ENCODE assay signal across 23 cellular contexts in the genomic region with DNA sequence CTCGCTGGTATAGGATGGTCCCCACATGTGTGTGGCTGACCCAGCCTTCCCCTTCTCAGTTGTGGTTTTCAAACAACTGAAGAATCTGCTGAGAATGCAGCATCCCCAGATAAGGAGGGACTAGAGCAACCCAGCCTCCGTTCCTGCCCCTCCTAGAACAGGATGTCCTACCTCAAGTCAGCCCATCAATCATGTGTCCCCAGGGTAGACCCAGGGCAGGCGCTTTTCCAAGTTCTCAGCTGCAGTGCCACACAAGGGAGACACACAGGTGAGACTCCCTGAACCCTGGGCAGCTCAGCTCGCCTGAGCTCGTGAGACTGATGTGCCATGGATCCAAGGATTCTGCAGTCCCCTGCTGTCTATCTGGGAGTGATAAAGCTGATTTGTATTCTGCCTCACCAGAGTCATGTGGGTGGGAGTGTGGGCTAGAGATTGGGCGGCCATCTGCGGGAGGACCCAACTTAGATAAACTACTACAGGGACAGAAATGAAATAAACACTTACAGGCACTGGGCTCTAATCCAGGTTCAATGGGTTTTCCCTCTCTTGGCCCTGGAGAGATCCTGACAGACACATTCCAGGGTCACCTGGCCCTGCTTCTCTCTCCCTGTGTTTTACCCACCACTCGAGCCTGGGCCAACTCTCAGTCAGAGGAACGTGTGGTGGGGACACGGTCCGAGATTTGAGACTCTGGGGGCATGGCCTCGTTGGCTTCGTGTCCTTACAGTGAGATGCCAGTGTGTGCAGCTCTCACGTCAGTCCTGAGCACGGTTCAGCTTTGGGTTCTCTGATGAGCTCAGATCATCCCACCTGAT.
"Had no signal": no experiment of that assay in that cellular context is flagged by ENCODE, and none has a peak within 500 bp of the region (broad histone marks: within the 10 kb centered on the region; RNA-seq: fewer than 3 reads in every experiment).

No MANE protein-coding gene starts in this region.

- H3K9me3 Mint-ChIP-seq: activated CD4-positive, alpha-beta memory T cell treated with anti-CD3 and anti-CD28 coated beads, Interleukin-2, amount 10 ng/mL, durations not matched to agents 7 days and 5 days; activated CD4-positive, alpha-beta T cell treated with anti-CD3 and anti-CD28 coated beads, Interleukin-2, amount 10 ng/mL, durations not matched to agents 7 days and 5 days; activated T-cell treated with anti-CD3 and anti-CD28 coated beads, Interleukin-2, amount 50 U/mL, for 4 hours; activated T-helper 17 cell treated with anti-CD3 and anti-CD28 coated beads, Interleukin-2, amount 50 U/mL, for 72 hours; natural killer cell treated with Interleukin-12 subunit alpha and Interleukin-12 subunit beta and Interleukin-15 and Interleukin-18, amount 100 ng/mL, for 72 hours; stimulated activated naive CD8-positive, alpha-beta T cell treated with anti-CD3 and anti-CD28 coated beads, Interleukin-15, Interleukin-2, amounts not matched to agents 100 ng/mL and 50 ng/mL, for 24 hours had no signal

- H3K27ac ChIP-seq: gastroesophageal sphincter, hepatocyte, right lobe of liver, skin epidermis had no signal

- H3K27me3 ChIP-seq: hepatocyte, right lobe of liver had no signal

- H3K4me3 Mint-ChIP-seq: activated CD4-positive, alpha-beta memory T cell treated with anti-CD3 and anti-CD28 coated beads, Interleukin-2, amount 10 ng/mL, durations not matched to agents 7 days and 5 days; activated CD4-positive, alpha-beta T cell treated with anti-CD3 and anti-CD28 coated beads, Interleukin-2, amount 10 ng/mL, durations not matched to agents 7 days and 5 days; activated T-cell treated with anti-CD3 and anti-CD28 coated beads, Interleukin-2, amount 50 U/mL, for 4 hours; activated T-helper 17 cell treated with anti-CD3 and anti-CD28 coated beads, Interleukin-2, amount 50 U/mL, for 72 hours; natural killer cell treated with Interleukin-12 subunit alpha and Interleukin-12 subunit beta and Interleukin-15 and Interleukin-18, amount 100 ng/mL, for 72 hours; stimulated activated effector memory CD8-positive, alpha-beta T cell treated with anti-CD3 and anti-CD28 coated beads, Interleukin-12 subunit alpha, Interleukin-12 subunit beta, amount 100 ng/mL, for 72 hours; stimulated activated naive CD8-positive, alpha-beta T cell treated with anti-CD3 and anti-CD28 coated beads, Interleukin-15, Interleukin-2, amounts not matched to agents 100 ng/mL and 50 ng/mL, for 24 hours had no signal

- H3K4me1 ChIP-seq: right lobe of liver had no signal

- H3K9me3 ChIP-seq: gastroesophageal sphincter, right lobe of liver had no signal

- H3K27ac Mint-ChIP-seq: activated CD4-positive, alpha-beta memory T cell treated with anti-CD3 and anti-CD28 coated beads, Interleukin-2, amount 10 ng/mL, durations not matched to agents 7 days and 5 days; activated CD4-positive, alpha-beta T cell treated with anti-CD3 and anti-CD28 coated beads, Interleukin-2, amount 10 ng/mL, durations not matched to agents 7 days and 5 days; activated T-helper 17 cell treated with anti-CD3 and anti-CD28 coated beads, Interleukin-2, amount 50 U/mL, for 72 hours; natural killer cell treated with Interleukin-12 subunit alpha and Interleukin-12 subunit beta and Interleukin-15 and Interleukin-18, amount 100 ng/mL, for 72 hours; progenitor cell of endocrine pancreas; stimulated activated effector memory CD8-positive, alpha-beta T cell treated with anti-CD3 and anti-CD28 coated beads, Interleukin-12 subunit alpha, Interleukin-12 subunit beta, amount 100 ng/mL, for 72 hours; stimulated activated naive CD8-positive, alpha-beta T cell treated with anti-CD3 and anti-CD28 coated beads, Interleukin-15, Interleukin-2, amounts not matched to agents 100 ng/mL and 50 ng/mL, for 24 hours had no signal

- H3K36me3 ChIP-seq: gastroesophageal sphincter, right lobe of liver had no signal

- H3K4me3 ChIP-seq: gastroesophageal sphincter, hepatocyte, right lobe of liver, skin epidermis had no signal

- DNase-seq: activated CD4-positive, alpha-beta memory T cell treated with anti-CD3 and anti-CD28 coated beads, Interleukin-2, amount 10 ng/mL, durations not matched to agents 7 days and 5 days; activated CD4-positive, alpha-beta T cell treated with anti-CD3 and anti-CD28 coated beads, Interleukin-2, amount 10 ng/mL, durations not matched to agents 7 days and 5 days; activated CD4-positive, CD25-positive, alpha-beta regulatory T cell treated with anti-CD3 and anti-CD28 coated beads, Interleukin-2, amount 50 U/mL, for 72 hours; activated CD8-positive, alpha-beta memory T cell treated with anti-CD3 and anti-CD28 coated beads, Interleukin-2, amount 50 U/mL, for 48 hours; activated gamma-delta T cell treated with Interleukin-2 at 50 U/mL for 16 hours; activated naive CD4-positive, alpha-beta T cell treated with anti-CD3 and anti-CD28 coated beads, Interleukin-2, amount 50 U/mL, for 16 hours; activated T-cell treated with anti-CD3 and anti-CD28 coated beads, Interleukin-2, amount 50 U/mL, for 4 hours; amniotic stem cell; caudate nucleus; cortex of kidney; islet precursor cell; midbrain; right lobe of liver; stimulated activated CD4-positive, alpha-beta T cell treated with anti-CD3 and anti-CD28 coated beads, Interleukin-4, amount 100 ng/mL, for 24 hours; T-helper 2 cell had no signal

- H3K27me3 Mint-ChIP-seq: activated CD4-positive, alpha-beta memory T cell treated with anti-CD3 and anti-CD28 coated beads, Interleukin-2, amount 10 ng/mL, durations not matched to agents 7 days and 5 days; activated CD4-positive, alpha-beta T cell treated with anti-CD3 and anti-CD28 coated beads, Interleukin-2, amount 10 ng/mL, durations not matched to agents 7 days and 5 days had no signal

- H3K4me1 Mint-ChIP-seq: activated CD4-positive, alpha-beta memory T cell treated with anti-CD3 and anti-CD28 coated beads, Interleukin-2, amount 10 ng/mL, durations not matched to agents 7 days and 5 days; activated CD4-positive, alpha-beta T cell treated with anti-CD3 and anti-CD28 coated beads, Interleukin-2, amount 10 ng/mL, durations not matched to agents 7 days and 5 days; activated T-helper 17 cell treated with anti-CD3 and anti-CD28 coated beads, Interleukin-2, amount 50 U/mL, for 72 hours; stimulated activated effector memory CD8-positive, alpha-beta T cell treated with anti-CD3 and anti-CD28 coated beads, Interleukin-12 subunit alpha, Interleukin-12 subunit beta, amount 100 ng/mL, for 72 hours had no signal

- H3K36me3 Mint-ChIP-seq: natural killer cell treated with Interleukin-12 subunit alpha and Interleukin-12 subunit beta and Interleukin-15 and Interleukin-18, amount 100 ng/mL, for 72 hours; stimulated activated effector memory CD8-positive, alpha-beta T cell treated with anti-CD3 and anti-CD28 coated beads, Interleukin-12 subunit alpha, Interleukin-12 subunit beta, amount 100 ng/mL, for 72 hours had no signal

- ATAC-seq: activated T-cell treated with anti-CD3 and anti-CD28 coated beads, Interleukin-2, amount 50 U/mL, for 4 hours; activated T-helper 17 cell treated with anti-CD3 and anti-CD28 coated beads, Interleukin-2, amount 50 U/mL, for 72 hours; gastroesophageal sphincter; right lobe of liver; stimulated activated effector memory CD8-positive, alpha-beta T cell treated with anti-CD3 and anti-CD28 coated beads, Interleukin-12 subunit alpha, Interleukin-12 subunit beta, amount 100 ng/mL, for 72 hours had no signal
